Comparison of ENCODE assay signal across 1 cellular context in the genomic region with DNA sequence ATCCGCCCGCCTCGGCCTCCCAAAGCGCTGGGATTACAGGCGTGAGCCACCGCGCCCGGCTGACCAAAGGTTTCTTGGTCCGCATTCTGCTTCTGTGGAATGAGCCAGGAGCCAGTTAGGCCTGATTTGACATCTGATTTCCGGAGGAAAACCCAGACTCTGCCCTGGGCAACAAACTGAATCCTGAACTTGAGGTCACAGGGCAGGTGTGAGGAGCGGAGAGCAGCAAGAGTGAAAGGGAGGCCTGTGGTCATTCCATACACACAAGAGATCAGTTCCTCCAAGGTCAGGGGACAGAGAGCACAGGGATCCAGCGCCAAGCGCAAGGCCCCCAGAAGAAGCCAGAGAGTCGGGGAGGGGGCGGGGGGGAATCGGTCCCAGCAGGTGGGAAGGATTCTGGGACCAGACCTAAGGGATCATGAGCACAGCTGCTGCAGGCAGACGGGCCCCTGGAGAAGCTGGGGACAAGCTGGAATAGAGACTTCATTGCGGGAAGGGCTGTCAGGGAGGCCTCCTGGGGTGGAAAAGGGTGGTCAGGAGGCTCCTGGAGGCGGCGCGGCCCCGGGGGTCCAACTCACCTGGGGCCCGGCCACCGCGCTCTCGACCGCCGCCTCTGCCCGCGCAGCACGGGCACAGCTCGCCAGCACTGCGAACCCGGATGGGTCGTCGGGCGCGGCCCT.
TF ChIP-seq lines count a peak whose summit lies in the region.

No MANE protein-coding gene starts in this region.

TF ChIP-seq in WTC11, 78 proteins besides CTCF, POLR2A, EP300 and RAD21 (continued from another document):
- TF ChIP-seq, protein P1, sequence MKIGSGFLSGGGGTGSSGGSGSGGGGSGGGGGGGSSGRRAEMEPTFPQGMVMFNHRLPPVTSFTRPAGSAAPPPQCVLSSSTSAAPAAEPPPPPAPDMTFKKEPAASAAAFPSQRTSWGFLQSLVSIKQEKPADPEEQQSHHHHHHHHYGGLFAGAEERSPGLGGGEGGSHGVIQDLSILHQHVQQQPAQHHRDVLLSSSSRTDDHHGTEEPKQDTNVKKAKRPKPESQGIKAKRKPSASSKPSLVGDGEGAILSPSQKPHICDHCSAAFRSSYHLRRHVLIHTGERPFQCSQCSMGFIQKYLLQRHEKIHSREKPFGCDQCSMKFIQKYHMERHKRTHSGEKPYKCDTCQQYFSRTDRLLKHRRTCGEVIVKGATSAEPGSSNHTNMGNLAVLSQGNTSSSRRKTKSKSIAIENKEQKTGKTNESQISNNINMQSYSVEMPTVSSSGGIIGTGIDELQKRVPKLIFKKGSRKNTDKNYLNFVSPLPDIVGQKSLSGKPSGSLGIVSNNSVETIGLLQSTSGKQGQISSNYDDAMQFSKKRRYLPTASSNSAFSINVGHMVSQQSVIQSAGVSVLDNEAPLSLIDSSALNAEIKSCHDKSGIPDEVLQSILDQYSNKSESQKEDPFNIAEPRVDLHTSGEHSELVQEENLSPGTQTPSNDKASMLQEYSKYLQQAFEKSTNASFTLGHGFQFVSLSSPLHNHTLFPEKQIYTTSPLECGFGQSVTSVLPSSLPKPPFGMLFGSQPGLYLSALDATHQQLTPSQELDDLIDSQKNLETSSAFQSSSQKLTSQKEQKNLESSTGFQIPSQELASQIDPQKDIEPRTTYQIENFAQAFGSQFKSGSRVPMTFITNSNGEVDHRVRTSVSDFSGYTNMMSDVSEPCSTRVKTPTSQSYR (CRISPR knock-in tag; IDR thresholded peaks at IDR 0.05): no peak
- TF ChIP-seq ELF4 (CRISPR knock-in tag; IDR thresholded peaks at IDR 0.05; ENCODE audit: low read depth): no peak
- TF ChIP-seq, protein P2, sequence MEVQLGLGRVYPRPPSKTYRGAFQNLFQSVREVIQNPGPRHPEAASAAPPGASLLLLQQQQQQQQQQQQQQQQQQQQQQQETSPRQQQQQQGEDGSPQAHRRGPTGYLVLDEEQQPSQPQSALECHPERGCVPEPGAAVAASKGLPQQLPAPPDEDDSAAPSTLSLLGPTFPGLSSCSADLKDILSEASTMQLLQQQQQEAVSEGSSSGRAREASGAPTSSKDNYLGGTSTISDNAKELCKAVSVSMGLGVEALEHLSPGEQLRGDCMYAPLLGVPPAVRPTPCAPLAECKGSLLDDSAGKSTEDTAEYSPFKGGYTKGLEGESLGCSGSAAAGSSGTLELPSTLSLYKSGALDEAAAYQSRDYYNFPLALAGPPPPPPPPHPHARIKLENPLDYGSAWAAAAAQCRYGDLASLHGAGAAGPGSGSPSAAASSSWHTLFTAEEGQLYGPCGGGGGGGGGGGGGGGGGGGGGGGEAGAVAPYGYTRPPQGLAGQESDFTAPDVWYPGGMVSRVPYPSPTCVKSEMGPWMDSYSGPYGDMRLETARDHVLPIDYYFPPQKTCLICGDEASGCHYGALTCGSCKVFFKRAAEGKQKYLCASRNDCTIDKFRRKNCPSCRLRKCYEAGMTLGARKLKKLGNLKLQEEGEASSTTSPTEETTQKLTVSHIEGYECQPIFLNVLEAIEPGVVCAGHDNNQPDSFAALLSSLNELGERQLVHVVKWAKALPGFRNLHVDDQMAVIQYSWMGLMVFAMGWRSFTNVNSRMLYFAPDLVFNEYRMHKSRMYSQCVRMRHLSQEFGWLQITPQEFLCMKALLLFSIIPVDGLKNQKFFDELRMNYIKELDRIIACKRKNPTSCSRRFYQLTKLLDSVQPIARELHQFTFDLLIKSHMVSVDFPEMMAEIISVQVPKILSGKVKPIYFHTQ (CRISPR knock-in tag; IDR thresholded peaks at IDR 0.05): no peak
- no peak for TF ChIP-seq SP1 (CRISPR knock-in tag; conservative IDR thresholded peaks at IDR 0.05)
- TF ChIP-seq ATF1 (CRISPR knock-in tag; IDR thresholded peaks at IDR 0.05): no peak
- no peak for TF ChIP-seq ETV6 (CRISPR knock-in tag; IDR thresholded peaks at IDR 0.05)
- no peak for TF ChIP-seq CBFB (CRISPR knock-in tag; IDR thresholded peaks at IDR 0.05; ENCODE audit: low read depth)
- no peak for TF ChIP-seq HMGA2 (CRISPR knock-in tag; IDR thresholded peaks at IDR 0.05)
- TF ChIP-seq, protein P3, sequence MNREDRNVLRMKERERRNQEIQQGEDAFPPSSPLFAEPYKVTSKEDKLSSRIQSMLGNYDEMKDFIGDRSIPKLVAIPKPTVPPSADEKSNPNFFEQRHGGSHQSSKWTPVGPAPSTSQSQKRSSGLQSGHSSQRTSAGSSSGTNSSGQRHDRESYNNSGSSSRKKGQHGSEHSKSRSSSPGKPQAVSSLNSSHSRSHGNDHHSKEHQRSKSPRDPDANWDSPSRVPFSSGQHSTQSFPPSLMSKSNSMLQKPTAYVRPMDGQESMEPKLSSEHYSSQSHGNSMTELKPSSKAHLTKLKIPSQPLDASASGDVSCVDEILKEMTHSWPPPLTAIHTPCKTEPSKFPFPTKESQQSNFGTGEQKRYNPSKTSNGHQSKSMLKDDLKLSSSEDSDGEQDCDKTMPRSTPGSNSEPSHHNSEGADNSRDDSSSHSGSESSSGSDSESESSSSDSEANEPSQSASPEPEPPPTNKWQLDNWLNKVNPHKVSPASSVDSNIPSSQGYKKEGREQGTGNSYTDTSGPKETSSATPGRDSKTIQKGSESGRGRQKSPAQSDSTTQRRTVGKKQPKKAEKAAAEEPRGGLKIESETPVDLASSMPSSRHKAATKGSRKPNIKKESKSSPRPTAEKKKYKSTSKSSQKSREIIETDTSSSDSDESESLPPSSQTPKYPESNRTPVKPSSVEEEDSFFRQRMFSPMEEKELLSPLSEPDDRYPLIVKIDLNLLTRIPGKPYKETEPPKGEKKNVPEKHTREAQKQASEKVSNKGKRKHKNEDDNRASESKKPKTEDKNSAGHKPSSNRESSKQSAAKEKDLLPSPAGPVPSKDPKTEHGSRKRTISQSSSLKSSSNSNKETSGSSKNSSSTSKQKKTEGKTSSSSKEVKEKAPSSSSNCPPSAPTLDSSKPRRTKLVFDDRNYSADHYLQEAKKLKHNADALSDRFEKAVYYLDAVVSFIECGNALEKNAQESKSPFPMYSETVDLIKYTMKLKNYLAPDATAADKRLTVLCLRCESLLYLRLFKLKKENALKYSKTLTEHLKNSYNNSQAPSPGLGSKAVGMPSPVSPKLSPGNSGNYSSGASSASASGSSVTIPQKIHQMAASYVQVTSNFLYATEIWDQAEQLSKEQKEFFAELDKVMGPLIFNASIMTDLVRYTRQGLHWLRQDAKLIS (CRISPR knock-in tag; IDR thresholded peaks at IDR 0.05; ENCODE audit: borderline replicate concordance): no peak
- TF ChIP-seq, protein P4, sequence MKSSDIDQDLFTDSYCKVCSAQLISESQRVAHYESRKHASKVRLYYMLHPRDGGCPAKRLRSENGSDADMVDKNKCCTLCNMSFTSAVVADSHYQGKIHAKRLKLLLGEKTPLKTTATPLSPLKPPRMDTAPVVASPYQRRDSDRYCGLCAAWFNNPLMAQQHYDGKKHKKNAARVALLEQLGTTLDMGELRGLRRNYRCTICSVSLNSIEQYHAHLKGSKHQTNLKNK (CRISPR knock-in tag; IDR thresholded peaks at IDR 0.05): no peak
- TF ChIP-seq ZNF232 (CRISPR knock-in tag; IDR thresholded peaks at IDR 0.05): peak; percentile 82; the same call in 1 of the 2 replicates
